In genomic region chr3:149611149-149611548, GRCh38 we compare ENCODE assay signal across 15 cellular contexts.
"Had no signal": no experiment of that assay in that cellular context is flagged by ENCODE, and none has a peak within 500 bp of the region (broad histone marks: within the 10 kb centered on the region; RNA-seq: fewer than 3 reads in every experiment).

No MANE protein-coding gene starts in this region.

- H3K27ac Mint-ChIP-seq: naive thymus-derived CD8-positive, alpha-beta T cell had no signal

- ATAC-seq: foreskin keratinocyte; mucosa of descending colon; naive thymus-derived CD8-positive, alpha-beta T cell had no signal

- H3K36me3 ChIP-seq: neutrophil, stomach, thoracic aorta, transverse colon had no signal

- H3K4me2 ChIP-seq: smooth muscle cell had no signal

- H3K4me3 ChIP-seq: esophagus squamous epithelium, mucosa of descending colon, smooth muscle cell, stomach, thoracic aorta, transverse colon had no signal

- H3K36me3 Mint-ChIP-seq: naive thymus-derived CD8-positive, alpha-beta T cell had no signal

- H3K27ac ChIP-seq: foreskin keratinocyte, neutrophil had no signal

- H3K9me3 Mint-ChIP-seq: central memory CD8-positive, alpha-beta T cell; naive thymus-derived CD8-positive, alpha-beta T cell had no signal

- H3K4me1 Mint-ChIP-seq: central memory CD8-positive, alpha-beta T cell; naive thymus-derived CD8-positive, alpha-beta T cell had no signal

- H3K27me3 ChIP-seq: esophagus squamous epithelium, foreskin keratinocyte, stomach, transverse colon had no signal

- H3K4me3 Mint-ChIP-seq: central memory CD8-positive, alpha-beta T cell; naive thymus-derived CD8-positive, alpha-beta T cell had no signal

- H3K9me3 ChIP-seq: esophagus squamous epithelium, mucosa of descending colon, neutrophil, stomach, thoracic aorta, transverse colon had no signal

- DNase-seq: effector memory CD4-positive, alpha-beta T cell; esophagus squamous epithelium; foreskin keratinocyte; kidney glomerular epithelial cell; naive thymus-derived CD8-positive, alpha-beta T cell; stimulated activated CD4-positive, alpha-beta T cell treated with anti-CD3 and anti-CD28 coated beads, Interleukin-15, amount 100 ng/mL, for 24 hours; stimulated activated CD4-positive, alpha-beta T cell treated with anti-CD3 and anti-CD28 coated beads, Interleukin-1b, Interleukin-23, amount 100 ng/mL, for 48 hours; stimulated activated naive CD4-positive, alpha-beta T cell; stomach; transverse colon had no signal
